Comparison of ENCODE assay signal across 2 cellular contexts in the genomic region with DNA sequence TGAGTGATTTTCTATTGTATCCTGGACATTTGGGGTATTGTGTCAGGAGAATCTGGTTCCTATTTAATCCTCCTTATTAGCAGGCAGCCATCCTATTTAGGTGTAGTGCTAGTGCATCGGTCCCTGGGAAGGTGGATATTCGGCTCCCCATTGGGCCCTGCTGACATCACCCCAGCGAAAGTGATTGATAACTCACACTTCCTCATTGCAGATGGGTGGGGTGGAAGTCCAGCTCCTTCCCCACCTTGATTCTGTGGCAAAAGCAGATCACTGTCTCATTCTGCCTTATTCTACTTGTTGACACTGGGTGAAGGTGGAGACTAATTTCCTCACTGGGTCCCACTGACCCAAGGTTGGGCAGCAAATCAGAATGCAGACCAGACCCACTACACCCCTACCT.
TF ChIP-seq lines count a peak whose summit lies in the region.

No MANE protein-coding gene starts in this region.

TF ChIP-seq in IMR-90, 13 proteins besides CTCF, POLR2A, EP300 and RAD21:
- TF ChIP-seq MXI1 (IDR thresholded peaks at IDR 0.05; ENCODE audit: borderline replicate concordance, low read depth, low read length) = no peak
- TF ChIP-seq CHD1 (IDR thresholded peaks at IDR 0.05; ENCODE audit: low read depth, low read length) = no peak
- no peak for TF ChIP-seq CEBPB (IDR thresholded peaks at IDR 0.05; ENCODE audit: low read depth, low read length)
- no peak for TF ChIP-seq FOS (IDR thresholded peaks at IDR 0.05; ENCODE audit: low read depth, low read length)
- TF ChIP-seq BHLHE40 (IDR thresholded peaks at IDR 0.05; ENCODE audit: low read depth, low read length) = no peak

TF ChIP-seq in K562, 482 proteins besides CTCF, POLR2A, EP300 and RAD21:
- TF ChIP-seq MEIS2 (IDR thresholded peaks at IDR 0.05; ENCODE audit: partially characterized antibody) = peak; percentile 37
- TF ChIP-seq HMGXB4 (CRISPR knock-in tag; IDR thresholded peaks at IDR 0.05) = no peak
- TF ChIP-seq SPI1 (IDR thresholded peaks at IDR 0.05; ENCODE audit: borderline replicate concordance, low read depth, low read length) = peak; percentile 59; the same call in 1 of the 2 replicates
- no peak for TF ChIP-seq ZNF644 (tag; IDR thresholded peaks at IDR 0.05; ENCODE audit: low read depth)
